In genomic region chr16:81454044-81454443, GRCh38 we compare ENCODE assay signal across 20 cellular contexts. TPM values are rescaled to one million over a fixed set of nuclear protein-coding genes. Genes with fewer than 3 reads are reported as not detected.
DNase-seq lines count a peak whose midpoint lies in the region.
"Had no signal": no experiment of that assay in that cellular context is flagged by ENCODE, and none has a peak within 500 bp of the region (broad histone marks: within the 10 kb centered on the region; RNA-seq: fewer than 3 reads in every experiment).

No MANE protein-coding gene starts in this region.

- peaks cover 24% of the 10 kb centered on the region for H3K9me3 ChIP-seq in BLaER1
- H3K9me3 ChIP-seq in KOPT-K1 (ENCODE audit: insufficient read depth, low read length, poor library complexity, severe bottlenecking): peaks cover 5% of the 10 kb centered on the region
- peaks cover 2% of the 10 kb centered on the region for H3K9me3 ChIP-seq in trophoblast cell (ENCODE audit: insufficient read depth, low read depth, low read length)

- peaks cover 100% of the 10 kb centered on the region for H3K4me1 Mint-ChIP-seq in dendritic cell treated with granulocyte-macrophage colony-stimulating factor and Interleukin-4, amounts not matched to agents 40 ng/mL and 50 ng/mL, for 4 days (ENCODE audit: low read depth)

- no peak overlapping the region for H3K27ac ChIP-seq in BLaER1
- peak overlapping the region; percentile 82 for H3K27ac ChIP-seq in KOPT-K1 (ENCODE audit: low read depth, low read length, poor library complexity, severe bottlenecking)
- H3K27ac ChIP-seq in trophoblast cell (ENCODE audit: low read depth, low read length): no peak overlapping the region
- H3K27ac ChIP-seq: KMS-11 had no signal

- peak overlapping the region; percentile 81 for H3K27ac Mint-ChIP-seq in dendritic cell treated with granulocyte-macrophage colony-stimulating factor and Interleukin-4, amounts not matched to agents 40 ng/mL and 50 ng/mL, for 4 days

- no peak for DNase-seq in trophoblast cell
- DNase-seq in NCI-H2196 (lab: John Stamatoyannopoulos, UW; ENCODE audit: unreplicated experiment): no peak
- no peak for DNase-seq in cerebellum (ENCODE audit: low spot score)
- DNase-seq in NCI-H526 treated with DMSO at 0.1 percent for 48 hours (lab: John Stamatoyannopoulos, UW): no peak
- DNase-seq: Calu3, DMS153, DND-41, IMR-90, NCI-H1048, NCI-H1417, NCI-H1694, NCI-H2029 treated with DMSO at 0.1 percent for 48 hours, NCI-H2227 treated with DMSO at 0.1 percent for 48 hours, NCI-H69, SHP77 treated with DMSO at 0.1 percent for 48 hours had no signal

- H3K27me3 Mint-ChIP-seq in dendritic cell treated with granulocyte-macrophage colony-stimulating factor and Interleukin-4, amounts not matched to agents 40 ng/mL and 50 ng/mL, for 4 days: no peaks in the 10 kb centered on the region

- H4K8ac ChIP-seq in trophoblast cell (ENCODE audit: low read depth, low read length): no peak overlapping the region

- no CpG with 5 or more reads among the region's 7 CpGs for WGBS in trophoblast cell (ENCODE audit: extremely low coverage, insufficient coverage, insufficient read length)

- peaks cover 100% of the 10 kb centered on the region for H4K20me1 ChIP-seq in BLaER1

- peaks cover 50% of the 10 kb centered on the region for H3K79me2 ChIP-seq in trophoblast cell (ENCODE audit: control insufficient read depth, insufficient read depth, low read length, poor library complexity)

- no peaks in the 10 kb centered on the region for H3K9me3 Mint-ChIP-seq in dendritic cell treated with granulocyte-macrophage colony-stimulating factor and Interleukin-4, amounts not matched to agents 40 ng/mL and 50 ng/mL, for 4 days
- H3K9me3 Mint-ChIP-seq: CD14-positive monocyte had no signal

- H3K4me3 ChIP-seq in BLaER1 (no peak overlapping the region), trophoblast cell (ENCODE audit: low read depth, low read length) (no peak overlapping the region)

- no peak overlapping the region for H2AFZ ChIP-seq in trophoblast cell (ENCODE audit: insufficient read depth, low read length, poor library complexity)

- H3K4me1 ChIP-seq in BLaER1 (peaks cover 84% of the 10 kb centered on the region), trophoblast cell (ENCODE audit: control insufficient read depth in 1 of 2, insufficient read depth in 2 of 2, low read length in 2 of 2) (peaks cover 14 to 28% of the 10 kb centered on the region in 2 experiments)

- H2AK5ac ChIP-seq in trophoblast cell (ENCODE audit: low read length): no peak overlapping the region

- no peak overlapping the region for H2BK5ac ChIP-seq in trophoblast cell (ENCODE audit: low read depth, low read length, poor library complexity)

- H3K9ac ChIP-seq in BLaER1: no peak overlapping the region; the same call in 1 of the 2 replicates
- H3K9ac ChIP-seq in trophoblast cell (ENCODE audit: low read length): no peak overlapping the region
- H3K9ac ChIP-seq: KMS-11 had no signal

- no peak overlapping the region for H2BK120ac ChIP-seq in trophoblast cell (ENCODE audit: insufficient read depth, low read length, poor library complexity)

- H3K36me3 ChIP-seq in BLaER1: peaks cover 81% of the 10 kb centered on the region
- peaks cover 29% of the 10 kb centered on the region for H3K36me3 ChIP-seq in KOPT-K1 (ENCODE audit: insufficient read depth, low read length)
- peaks cover 33 to 37% of the 10 kb centered on the region in 2 experiments for H3K36me3 ChIP-seq in trophoblast cell (ENCODE audit: control insufficient read depth in 1 of 2, insufficient read depth in 2 of 2, low read length in 2 of 2)

- no peaks in the 10 kb centered on the region for H3K79me1 ChIP-seq in trophoblast cell (ENCODE audit: low read length)

- H3K14ac ChIP-seq in trophoblast cell (ENCODE audit: low read length): no peak overlapping the region

- no peak overlapping the region for H3K4me3 Mint-ChIP-seq in dendritic cell treated with granulocyte-macrophage colony-stimulating factor and Interleukin-4, amounts not matched to agents 40 ng/mL and 50 ng/mL, for 4 days
- H3K4me3 Mint-ChIP-seq: CD14-positive monocyte had no signal

- no peak overlapping the region for H2BK12ac ChIP-seq in trophoblast cell (ENCODE audit: low read length)

- no peak overlapping the region for H4K12ac ChIP-seq in trophoblast cell (ENCODE audit: low read depth, low read length)

- H3K36me3 Mint-ChIP-seq in dendritic cell treated with granulocyte-macrophage colony-stimulating factor and Interleukin-4, amounts not matched to agents 40 ng/mL and 50 ng/mL, for 4 days (ENCODE audit: low read depth): peaks cover 76% of the 10 kb centered on the region

- H3K18ac ChIP-seq in trophoblast cell (ENCODE audit: low read length): no peak overlapping the region

- H3K23ac ChIP-seq in trophoblast cell (ENCODE audit: low read length): no peak overlapping the region

- H3K27me3 ChIP-seq in BLaER1: no peaks in the 10 kb centered on the region
- no peaks in the 10 kb centered on the region for H3K27me3 ChIP-seq in trophoblast cell (ENCODE audit: insufficient read depth, low read length)

- intact Hi-C loops in dendritic cell treated with granulocyte-macrophage colony-stimulating factor and Interleukin-4, amounts not matched to agents 40 ng/mL and 50 ng/mL, for 4 days (cut with micrococcal nuclease): no loop called here

- no peak overlapping the region for H4K91ac ChIP-seq in trophoblast cell (ENCODE audit: low read depth, low read length)

- peak overlapping the region; percentile 93 for H3K4ac ChIP-seq in trophoblast cell (ENCODE audit: low read depth, low read length)

- peak overlapping the region; percentile 63 for H3K4me2 ChIP-seq in BLaER1
- H3K4me2 ChIP-seq in trophoblast cell (ENCODE audit: low read length): no peak overlapping the region
- H3K4me2 ChIP-seq: KMS-11 had no signal

RNA-seq across cellular contexts. Expression of gene CMIP, which starts 9.4 kb away (rescaled TPM):
- polyA plus RNA-seq in trophoblast cell (2013): 78.7 and 79.2 TPM in 2 replicates
- total RNA-seq in cerebellum: 44.4 TPM
